35 cellular contexts compared by ENCODE assay signal in genomic region chr9:71106992-71107391, GRCh38.
"Had no signal": no experiment of that assay in that cellular context is flagged by ENCODE, and none has a peak within 500 bp of the region (broad histone marks: within the 10 kb centered on the region; RNA-seq: fewer than 3 reads in every experiment).

No MANE protein-coding gene starts in this region.

- H3K36me3 ChIP-seq: MG63 had no signal

- DNase-seq: Karpas-422, Kasumi-1, MG63, MM.1S, MV-4-11, NCI-H1048, NCI-H1092, NCI-H1092 treated with DMSO at 0.1 percent for 48 hours, NCI-H1105, NCI-H1105 treated with DMSO at 0.1 percent for 48 hours, NCI-H1417, NCI-H1417 treated with DMSO at 0.1 percent for 48 hours, NCI-H1436, NCI-H1436 treated with DMSO at 0.1 percent for 48 hours, NCI-H146, NCI-H1694, NCI-H1694 treated with DMSO at 0.1 percent for 48 hours, NCI-H187, NCI-H187 treated with DMSO at 0.1 percent for 48 hours, NCI-H1930, NCI-H2029, NCI-H2029 treated with DMSO at 0.1 percent for 48 hours, NCI-H2081, NCI-H2081 treated with DMSO at 0.1 percent for 48 hours, NCI-H2107, NCI-H2171, NCI-H2171 treated with DMSO at 0.1 percent for 48 hours, NCI-H2227 treated with DMSO at 0.1 percent for 48 hours, NCI-H226, NCI-H345, NCI-H446, NCI-H446 treated with DMSO at 0.1 percent for 48 hours, NCI-H510A, NCI-H510A treated with DMSO at 0.1 percent for 48 hours, NCI-H524 had no signal

- H3K4me3 ChIP-seq: MG63 had no signal

- H3K9me3 ChIP-seq: MG63 had no signal

- H3K27me3 ChIP-seq: MG63 had no signal
